ENCODE assay signal across 8 cellular contexts in the genomic region with DNA sequence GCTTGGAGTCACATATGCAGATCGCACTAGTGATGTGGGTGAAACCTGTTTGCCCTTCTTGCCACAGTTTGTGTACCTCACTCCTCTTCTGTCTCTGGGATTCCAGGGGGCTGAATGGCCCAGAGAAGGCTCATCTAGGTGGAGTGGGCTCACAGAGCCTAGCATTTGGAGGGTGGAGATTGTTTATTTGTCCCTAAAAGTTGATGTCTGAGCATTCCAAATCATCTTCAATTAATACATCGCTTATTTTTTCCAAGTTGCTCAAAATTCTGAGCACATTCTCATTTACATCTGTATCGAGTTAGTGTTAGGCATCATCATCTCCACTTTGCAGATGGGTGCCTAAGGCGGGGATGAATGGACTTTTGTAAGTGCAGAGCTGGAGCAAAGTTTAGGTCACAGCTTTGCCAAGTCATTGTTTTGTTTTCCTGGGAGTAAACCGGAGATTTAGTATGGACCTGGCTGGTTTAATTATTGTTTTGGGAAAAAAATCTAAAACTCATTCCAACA. TPM values are rescaled to one million over a fixed set of nuclear protein-coding genes. Genes with fewer than 3 reads are reported as not detected.
DNase-seq lines count a peak whose midpoint lies in the region; ATAC-seq and TF ChIP-seq lines count a peak whose summit lies in the region.

No MANE protein-coding gene starts in this region.

- peaks cover 13 to 59% of the 10 kb centered on the region in 2 experiments; a peak in 3 of 4 replicates for H3K79me1 ChIP-seq in IMR-90 (ENCODE audit: low read depth in 1 of 2, low read length in 2 of 2)

- no peak for ATAC-seq in IMR-90 (ENCODE audit: low read depth)
- ATAC-seq in GM19351 (IDR thresholded peaks at IDR 0.05; ENCODE audit: unreplicated experiment): no peak

- peak overlapping the region; percentile 78 for H3K4me3 ChIP-seq in AG04450 (ENCODE audit: low read depth, low read length)
- peak overlapping the region; percentile 75 for H3K4me3 ChIP-seq in IMR-90 (ENCODE audit: insufficient read depth, low read depth, low read length)
- H3K4me3 ChIP-seq in muscle layer of duodenum (ENCODE audit: low read depth in 1 of 2, low read length in 2 of 2): peak overlapping the region; percentile 90 to 97

- no CpG with 5 or more reads among the region's 5 CpGs for WGBS in IMR-90 (ENCODE audit: extremely low coverage in 2 of 2, insufficient read length in 1 of 2), 2 experiments

- DNase-seq in AG04450 (ENCODE audit: low read depth, low spot score): no peak
- DNase-seq in IMR-90: peak; percentile 67
- DNase-seq in dedifferentiated amniotic fluid mesenchymal stem cell (ENCODE audit: extremely low spot score): peak; percentile 33
- DNase-seq in GM20000 (ENCODE audit: low spot score): no peak
- DNase-seq in COLO668 (lab: John Stamatoyannopoulos, UW; ENCODE audit: unreplicated experiment): no peak
- no peak for DNase-seq in DMS79 treated with DMSO at 0.1 percent for 48 hours (lab: John Stamatoyannopoulos, UW)

- dilution Hi-C loops in IMR-90 (cut with HindIII; ENCODE audit: low sequenced_read_pairs, unreplicated experiment): no loop called here

- H3K9me3 ChIP-seq in AG04450 (ENCODE audit: control insufficient read depth, insufficient read depth, low read length): no peaks in the 10 kb centered on the region
- H3K9me3 ChIP-seq in IMR-90 (ENCODE audit: control insufficient read depth, insufficient read depth, low read length): no peaks in the 10 kb centered on the region
- no peaks in the 10 kb centered on the region for H3K9me3 ChIP-seq in muscle layer of duodenum (ENCODE audit: control insufficient read depth in 1 of 2, low read length in 2 of 2)

- peak overlapping the region; percentile 12; the same call in 1 of the 2 replicates for H4K91ac ChIP-seq in IMR-90 (ENCODE audit: insufficient read depth, low read depth, low read length)

- POLR2A ChIA-PET in AG04450 (lab: Yijun Ruan, JAX) (interaction anchor here (0.5 to 2.0 kb wide), 3 partner anchors 9 to 24 kb away, joined by 3 to 5 read pairs (median 4); no protein-coding TSS in a partner anchor), IMR-90 (lab: Charles Lee; ENCODE audit: unreplicated experiment) (interaction anchor here (0.6 kb wide), 1 partner anchor 10 kb away, joined by 4 read pairs; no protein-coding TSS in a partner anchor)

- peak overlapping the region in 1 of 2 experiments; percentile 54; a peak in 1 of 4 replicates for H4K8ac ChIP-seq in IMR-90 (ENCODE audit: low read depth in 2 of 2, low read length in 2 of 2)

- CTCF ChIA-PET in AG04450 (lab: Charles Lee) (interaction anchor here (0.6 to 1.6 kb wide), 4 partner anchors 24 to 160 kb away, joined by 3 to 8 read pairs (median 6); no protein-coding TSS in a partner anchor), IMR-90 (lab: Yijun Ruan, JAX) (interaction anchor here (0.6 to 0.7 kb wide), 3 partner anchors 130 to 561 kb away, joined by 3 to 9 read pairs (median 4); no protein-coding TSS in a partner anchor)

- in situ Hi-C loops in IMR-90 (cut with MboI; ENCODE audit: low sequenced_read_pairs): loop anchor here (10.0 kb wide), 1 partner anchor 62 kb away; no protein-coding TSS in a partner anchor

- H4K20me1 ChIP-seq in IMR-90 (ENCODE audit: insufficient read depth, low read length): peaks cover 50% of the 10 kb centered on the region

- TF ChIP-seq CTCF in AG04450 (IDR thresholded peaks at IDR 0.05; ENCODE audit: low read depth, low read length) (no peak), IMR-90 (conservative IDR thresholded peaks at IDR 0.05; ENCODE audit: low read depth, low read length) (no peak), GM20000 (IDR thresholded peaks at IDR 0.05; ENCODE audit: extremely low read depth, missing control alignments) (no peak)

- 0 out of 2 replicates have a peak, but pooled peaks cover 3% of the 10 kb centered on the region for H3K36me3 ChIP-seq in IMR-90 (ENCODE audit: control insufficient read depth, insufficient read depth, low read length)
- H3K36me3 ChIP-seq in muscle layer of duodenum (ENCODE audit: control insufficient read depth in 1 of 2, insufficient read depth in 2 of 2, low read length in 2 of 2): peaks cover 0 to 12% of the 10 kb centered on the region in 2 donors

- peak overlapping the region; percentile 81 for H2AK5ac ChIP-seq in IMR-90 (ENCODE audit: low read depth, low read length)

- peak overlapping the region; percentile 96 for H3K14ac ChIP-seq in IMR-90 (replicated peaks; ENCODE audit: low read depth, low read length)

- peak overlapping the region; percentile 82 for H3K23ac ChIP-seq in IMR-90 (ENCODE audit: low read depth, low read length)

- no peak overlapping the region for H2BK20ac ChIP-seq in IMR-90 (ENCODE audit: low read depth, low read length)

- H3K9me1 ChIP-seq in IMR-90 (ENCODE audit: insufficient read depth, low read length): peaks cover 20% of the 10 kb centered on the region

- no TSS peak for BruUV-seq in IMR-90 (replicated peaks; lab: Mats Ljungman, UMichigan)

- TF ChIP-seq POLR2A in IMR-90 (IDR thresholded peaks at IDR 0.05; ENCODE audit: low read depth, low read length): peak; percentile 30; the same call in 1 of the 2 replicates

- H3K56ac ChIP-seq in IMR-90 (ENCODE audit: extremely low read depth, insufficient read depth, low read length): peak overlapping the region; percentile 33; the same call in 1 of the 2 replicates

- H2AFZ ChIP-seq in IMR-90 (replicated peaks; ENCODE audit: low read length, poor library complexity): no peak overlapping the region

- no peak for TF ChIP-seq RAD21 in IMR-90 (IDR thresholded peaks at IDR 0.05; ENCODE audit: low read length)

- H3K9ac ChIP-seq in IMR-90 (ENCODE audit: low read depth, low read length): peak overlapping the region; percentile 100

- no peak overlapping the region for H2AK9ac ChIP-seq in IMR-90 (replicated peaks; ENCODE audit: low read depth, low read length, poor library complexity)

- peak overlapping the region; percentile 79 for H3K4ac ChIP-seq in IMR-90 (ENCODE audit: low read depth, low read length)

- H3K4me1 ChIP-seq in IMR-90 (ENCODE audit: control insufficient read depth, insufficient read depth, low read length) (peaks cover 20% of the 10 kb centered on the region), muscle layer of duodenum (ENCODE audit: control insufficient read depth in 1 of 2, insufficient read depth in 2 of 2, low read length in 2 of 2) (peaks cover 11 to 37% of the 10 kb centered on the region in 2 donors)

- H3K27me3 ChIP-seq in AG04450 (ENCODE audit: control insufficient read depth, insufficient read depth, low read length) (no peaks in the 10 kb centered on the region), IMR-90 (ENCODE audit: control insufficient read depth, insufficient read depth, low read length) (no peaks in the 10 kb centered on the region), muscle layer of duodenum (ENCODE audit: low read depth, low read length) (no peaks in the 10 kb centered on the region)

- H4K5ac ChIP-seq in IMR-90 (ENCODE audit: low read depth, low read length): peak overlapping the region; percentile 83; the same call in 1 of the 2 replicates

- peak overlapping the region; percentile 90 for H3K18ac ChIP-seq in IMR-90 (ENCODE audit: low read depth, low read length)

- H2BK120ac ChIP-seq in IMR-90 (ENCODE audit: low read depth, low read length): peak overlapping the region; percentile 35; the same call in 1 of the 2 replicates

- H3K4me2 ChIP-seq in IMR-90 (ENCODE audit: low read depth, low read length): peak overlapping the region; percentile 100

- intact Hi-C loops in IMR-90 (cut with micrococcal nuclease): loop anchor here (2.0 kb wide), 1 partner anchor 122 kb away; no protein-coding TSS in a partner anchor

- H2BK5ac ChIP-seq in IMR-90 (ENCODE audit: low read depth, low read length, poor library complexity, severe bottlenecking): peak overlapping the region; percentile 68

- peak overlapping the region; percentile 68 for H3K27ac ChIP-seq in AG04450 (ENCODE audit: low read depth, low read length)
- H3K27ac ChIP-seq in IMR-90 (ENCODE audit: insufficient read depth, low read length): peak overlapping the region; percentile 88
- H3K27ac ChIP-seq in muscle layer of duodenum (ENCODE audit: low read length): peak overlapping the region; percentile 89

- H2BK15ac ChIP-seq in IMR-90 (ENCODE audit: low read depth, low read length): no peak overlapping the region

TF ChIP-seq in IMR-90, 13 proteins besides CTCF, POLR2A, EP300 and RAD21:
- TF ChIP-seq CHD1 (IDR thresholded peaks at IDR 0.05; ENCODE audit: low read depth, low read length) (peak; percentile 93; the same call in 1 of the 2 replicates), BHLHE40 (IDR thresholded peaks at IDR 0.05; ENCODE audit: low read depth, low read length) (no peak), NFE2L2 (IDR thresholded peaks at IDR 0.05; ENCODE audit: low read depth, low read length) (peak; percentile 70; the same call in 1 of the 2 replicates)

RNA-seq across cellular contexts. Expression of a gene that starts 2.0 kb away (rescaled TPM):
- polyA plus RNA-seq in AG04450 (2011; rRNA removed): 37.5 and 51.3 TPM in 2 replicates
- polyA minus RNA-seq in AG04450 (2011; rRNA and poly(A)+ RNA removed): 81.5 and 92.0 TPM in 2 replicates
- total RNA-seq in IMR-90 (2012; rRNA removed): 31.9 and 33.7 TPM in 2 replicates
- 49.1 and 50.7 TPM in 2 replicates for polyA plus RNA-seq in IMR-90 (2012; rRNA removed)
- 35.4 and 41.3 TPM in 2 replicates for polyA plus RNA-seq in IMR-90 (2012; cell fraction: cytosol; rRNA removed)
- 61.9 and 74.7 TPM in 2 replicates for polyA plus RNA-seq in IMR-90 (2012; cell fraction: nucleus; rRNA removed; ENCODE audit: low replicate concordance)

RNA-seq across cellular contexts. Expression of a gene that starts 59.6 kb away (rescaled TPM):
- polyA plus RNA-seq in AG04450 (2011; rRNA removed) (not detected in 2 replicates), IMR-90 (2012; rRNA removed) (not detected in 2 replicates)
- not detected in 2 replicates for polyA minus RNA-seq in AG04450 (2011; rRNA and poly(A)+ RNA removed)
- not detected in 2 replicates for total RNA-seq in IMR-90 (2012; rRNA removed)
- polyA plus RNA-seq in IMR-90 (2012; cell fraction: cytosol; rRNA removed): not detected in 2 replicates
- not detected in 2 replicates for polyA plus RNA-seq in IMR-90 (2012; cell fraction: nucleus; rRNA removed; ENCODE audit: low replicate concordance)

Comparison
In these comparisons a context has a peak if more than half of its experiments do, and no peak if none do; other contexts are left out.
1. DNase-seq: peak in IMR-90 (single experiment) and dedifferentiated amniotic fluid mesenchymal stem cell (single experiment); none in AG04450 (single experiment), GM20000 (single experiment), COLO668 (single experiment) and DMS79 treated with DMSO at 0.1 percent for 48 hours (single experiment).
2. Peak in every context shown above with its lines, with median percentiles within 50 percentile points of each other: H3K27ac ChIP-seq and H3K4me3 ChIP-seq.